Comparison of ENCODE assay signal across 33 cellular contexts in genomic region chr19:1768918-1769644, GRCh38. TPM values are rescaled to one million over a fixed set of nuclear protein-coding genes. Genes with fewer than 3 reads are reported as not detected.
"Had no signal": no experiment of that assay in that cellular context is flagged by ENCODE, and none has a peak within 500 bp of the region (broad histone marks: within the 10 kb centered on the region; RNA-seq: fewer than 3 reads in every experiment).

No MANE protein-coding gene starts in this region.

- H3K36me3 Mint-ChIP-seq: activated CD8-positive, alpha-beta memory T cell treated with anti-CD3 and anti-CD28 coated beads, Interleukin-2, amount 10 ng/mL, durations not matched to agents 7 days and 5 days; activated naive CD8-positive, alpha-beta T cell treated with anti-CD3 and anti-CD28 coated beads, Interleukin-2, amount 10 ng/mL, durations not matched to agents 7 days and 5 days had no signal

- H3K9me3 Mint-ChIP-seq: activated naive CD8-positive, alpha-beta T cell treated with anti-CD3 and anti-CD28 coated beads, Interleukin-2, amount 10 ng/mL, durations not matched to agents 7 days and 5 days had no signal

- H3K4me3 Mint-ChIP-seq: activated CD4-positive, alpha-beta memory T cell treated with anti-CD3 and anti-CD28 coated beads, Interleukin-2, amount 10 ng/mL, durations not matched to agents 7 days and 5 days; activated CD8-positive, alpha-beta memory T cell treated with anti-CD3 and anti-CD28 coated beads, Interleukin-2, amount 10 ng/mL, durations not matched to agents 7 days and 5 days; activated naive CD4-positive, alpha-beta T cell treated with anti-CD3 and anti-CD28 coated beads, Interleukin-2, amount 10 ng/mL, durations not matched to agents 7 days and 5 days; activated naive CD8-positive, alpha-beta T cell treated with anti-CD3 and anti-CD28 coated beads, Interleukin-2, amount 10 ng/mL, durations not matched to agents 7 days and 5 days; central memory CD8-positive, alpha-beta T cell had no signal

- DNase-seq: activated CD4-positive, alpha-beta memory T cell treated with anti-CD3 and anti-CD28 coated beads, Interleukin-2, amount 10 ng/mL, durations not matched to agents 7 days and 5 days; activated CD4-positive, alpha-beta T cell treated with anti-CD3 and anti-CD28 coated beads for 1 hour; activated CD4-positive, alpha-beta T cell treated with anti-CD3 and anti-CD28 coated beads for 48 hours; activated CD4-positive, CD25-positive, alpha-beta regulatory T cell; activated CD8-positive, alpha-beta memory T cell treated with anti-CD3 and anti-CD28 coated beads for 24 hours; activated CD8-positive, alpha-beta memory T cell treated with anti-CD3 and anti-CD28 coated beads, Interleukin-2, amount 10 ng/mL, durations not matched to agents 7 days and 5 days; activated CD8-positive, alpha-beta memory T cell treated with anti-CD3 and anti-CD28 coated beads, Interleukin-2, amount 50 U/mL, for 48 hours; activated effector memory CD4-positive, alpha-beta T cell treated with Interleukin-2 at 50 U/mL for 16 hours; activated naive CD4-positive, alpha-beta T cell treated with anti-CD3 and anti-CD28 coated beads, Interleukin-2, amount 10 ng/mL, durations not matched to agents 7 days and 5 days; activated naive CD8-positive, alpha-beta T cell treated with anti-CD3 and anti-CD28 coated beads, Interleukin-2, amount 10 ng/mL, durations not matched to agents 7 days and 5 days; amygdala; MM.1S; MV-4-11; NCI-H1092; NCI-H1436 treated with DMSO at 0.1 percent for 48 hours; NCI-H1694 treated with DMSO at 0.1 percent for 48 hours; NCI-H2029; NCI-H345; NCI-H524 treated with DMSO at 0.1 percent for 48 hours; SHP77; T1000 had no signal

- H3K36me3 ChIP-seq: ascending aorta, cardiac muscle cell, SJCRH30, WERI-Rb-1 had no signal

- ATAC-seq: activated CD8-positive, alpha-beta memory T cell treated with anti-CD3 and anti-CD28 coated beads, Interleukin-2, amount 10 ng/mL, durations not matched to agents 7 days and 5 days; Panc1 had no signal

- H3K27ac Mint-ChIP-seq: activated CD4-positive, alpha-beta memory T cell treated with anti-CD3 and anti-CD28 coated beads, Interleukin-2, amount 10 ng/mL, durations not matched to agents 7 days and 5 days; activated CD8-positive, alpha-beta memory T cell treated with anti-CD3 and anti-CD28 coated beads, Interleukin-2, amount 10 ng/mL, durations not matched to agents 7 days and 5 days; activated naive CD4-positive, alpha-beta T cell treated with anti-CD3 and anti-CD28 coated beads, Interleukin-2, amount 10 ng/mL, durations not matched to agents 7 days and 5 days; activated naive CD8-positive, alpha-beta T cell treated with anti-CD3 and anti-CD28 coated beads, Interleukin-2, amount 10 ng/mL, durations not matched to agents 7 days and 5 days had no signal

- H3K4me1 Mint-ChIP-seq: activated CD4-positive, alpha-beta memory T cell treated with anti-CD3 and anti-CD28 coated beads, Interleukin-2, amount 10 ng/mL, durations not matched to agents 7 days and 5 days; activated CD8-positive, alpha-beta memory T cell treated with anti-CD3 and anti-CD28 coated beads, Interleukin-2, amount 10 ng/mL, durations not matched to agents 7 days and 5 days; activated naive CD8-positive, alpha-beta T cell treated with anti-CD3 and anti-CD28 coated beads, Interleukin-2, amount 10 ng/mL, durations not matched to agents 7 days and 5 days; central memory CD8-positive, alpha-beta T cell had no signal

- H3K4me1 ChIP-seq: ascending aorta, SJCRH30 had no signal

- H3K27ac ChIP-seq: ascending aorta, cardiac muscle cell, SJCRH30, SK-N-MC, WERI-Rb-1 had no signal

- H3K4me3 ChIP-seq: ascending aorta, cardiac muscle cell, SJCRH30, SK-N-MC had no signal

- H3K9me3 ChIP-seq: SJCRH30 had no signal

RNA-seq across cellular contexts. Expression of gene ONECUT3, which starts 15.8 kb away (rescaled TPM):
- total RNA-seq: activated CD4-positive, alpha-beta memory T cell treated with anti-CD3 and anti-CD28 coated beads, Interleukin-2, amount 10 ng/mL, durations not matched to agents 7 days and 5 days; activated CD8-positive, alpha-beta memory T cell treated with anti-CD3 and anti-CD28 coated beads, Interleukin-2, amount 10 ng/mL, durations not matched to agents 7 days and 5 days; activated naive CD8-positive, alpha-beta T cell treated with anti-CD3 and anti-CD28 coated beads, Interleukin-2, amount 10 ng/mL, durations not matched to agents 7 days and 5 days; ascending aorta; cardiac muscle cell; NCI-H460; RPMI7951; SJCRH30; T-helper 1 cell treated with Interleukin-12 subunit alpha and Interleukin-12 subunit beta and Interleukin-4 antibody, amounts not matched to agents 30 ng/mL and 1 ng/mL, for 36 hours; T-helper 2 cell treated with Interferon-gamma antibody and Interleukin-4, amounts not matched to agents 100 ng/mL and 5 ng/mL, for 36 hours had no signal
- polyA plus RNA-seq: adipose tissue, cardiac muscle cell had no signal
